1 cellular context compared by ENCODE assay signal in the genomic region with DNA sequence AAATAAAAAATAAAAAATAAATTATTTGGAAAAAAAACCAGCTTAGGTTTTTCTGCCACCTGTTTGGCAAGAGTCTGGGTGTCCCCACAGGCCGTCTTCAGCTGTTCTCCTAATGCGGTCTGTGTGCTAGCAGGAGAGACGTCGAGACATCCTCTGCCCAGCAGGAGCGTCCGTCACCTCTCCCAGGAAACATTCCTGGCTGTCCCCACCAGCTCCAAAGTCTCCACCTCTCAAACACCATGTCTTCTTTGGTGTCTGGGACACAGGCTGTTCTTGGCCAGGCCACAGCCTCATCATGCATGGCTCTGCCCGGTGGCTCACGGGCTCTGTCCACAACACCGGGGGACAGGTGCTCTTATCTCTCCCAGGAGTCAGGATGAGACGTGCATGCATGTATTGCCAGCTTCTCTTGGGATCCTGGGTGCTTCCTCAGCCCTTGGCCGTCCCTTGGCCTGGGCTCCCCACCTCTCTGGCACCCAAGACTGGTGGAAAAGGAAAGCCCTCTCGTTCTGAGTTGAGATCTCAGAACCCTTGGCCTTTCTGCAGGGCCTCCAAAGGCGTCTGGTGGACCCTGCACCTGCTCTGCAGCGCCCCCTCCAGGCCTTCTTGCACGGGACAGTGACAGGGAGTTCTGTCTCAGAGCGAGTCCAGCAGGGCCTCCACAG.
TF ChIP-seq lines count a peak whose summit lies in the region.

No MANE protein-coding gene starts in this region.

TF ChIP-seq in K562, 482 proteins besides CTCF, POLR2A, EP300 and RAD21 (continued from another document):
- TF ChIP-seq, protein P1, sequence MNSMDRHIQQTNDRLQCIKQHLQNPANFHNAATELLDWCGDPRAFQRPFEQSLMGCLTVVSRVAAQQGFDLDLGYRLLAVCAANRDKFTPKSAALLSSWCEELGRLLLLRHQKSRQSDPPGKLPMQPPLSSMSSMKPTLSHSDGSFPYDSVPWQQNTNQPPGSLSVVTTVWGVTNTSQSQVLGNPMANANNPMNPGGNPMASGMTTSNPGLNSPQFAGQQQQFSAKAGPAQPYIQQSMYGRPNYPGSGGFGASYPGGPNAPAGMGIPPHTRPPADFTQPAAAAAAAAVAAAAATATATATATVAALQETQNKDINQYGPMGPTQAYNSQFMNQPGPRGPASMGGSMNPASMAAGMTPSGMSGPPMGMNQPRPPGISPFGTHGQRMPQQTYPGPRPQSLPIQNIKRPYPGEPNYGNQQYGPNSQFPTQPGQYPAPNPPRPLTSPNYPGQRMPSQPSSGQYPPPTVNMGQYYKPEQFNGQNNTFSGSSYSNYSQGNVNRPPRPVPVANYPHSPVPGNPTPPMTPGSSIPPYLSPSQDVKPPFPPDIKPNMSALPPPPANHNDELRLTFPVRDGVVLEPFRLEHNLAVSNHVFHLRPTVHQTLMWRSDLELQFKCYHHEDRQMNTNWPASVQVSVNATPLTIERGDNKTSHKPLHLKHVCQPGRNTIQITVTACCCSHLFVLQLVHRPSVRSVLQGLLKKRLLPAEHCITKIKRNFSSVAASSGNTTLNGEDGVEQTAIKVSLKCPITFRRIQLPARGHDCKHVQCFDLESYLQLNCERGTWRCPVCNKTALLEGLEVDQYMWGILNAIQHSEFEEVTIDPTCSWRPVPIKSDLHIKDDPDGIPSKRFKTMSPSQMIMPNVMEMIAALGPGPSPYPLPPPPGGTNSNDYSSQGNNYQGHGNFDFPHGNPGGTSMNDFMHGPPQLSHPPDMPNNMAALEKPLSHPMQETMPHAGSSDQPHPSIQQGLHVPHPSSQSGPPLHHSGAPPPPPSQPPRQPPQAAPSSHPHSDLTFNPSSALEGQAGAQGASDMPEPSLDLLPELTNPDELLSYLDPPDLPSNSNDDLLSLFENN (IDR thresholded peaks at IDR 0.05; ENCODE audit: low read depth in 2 of 2, low read length in 2 of 2) = 0 out of 4 replicates have a peak, but pooled peaks of 1 of the 2 experiments have one; percentile 13
- TF ChIP-seq, protein P2, sequence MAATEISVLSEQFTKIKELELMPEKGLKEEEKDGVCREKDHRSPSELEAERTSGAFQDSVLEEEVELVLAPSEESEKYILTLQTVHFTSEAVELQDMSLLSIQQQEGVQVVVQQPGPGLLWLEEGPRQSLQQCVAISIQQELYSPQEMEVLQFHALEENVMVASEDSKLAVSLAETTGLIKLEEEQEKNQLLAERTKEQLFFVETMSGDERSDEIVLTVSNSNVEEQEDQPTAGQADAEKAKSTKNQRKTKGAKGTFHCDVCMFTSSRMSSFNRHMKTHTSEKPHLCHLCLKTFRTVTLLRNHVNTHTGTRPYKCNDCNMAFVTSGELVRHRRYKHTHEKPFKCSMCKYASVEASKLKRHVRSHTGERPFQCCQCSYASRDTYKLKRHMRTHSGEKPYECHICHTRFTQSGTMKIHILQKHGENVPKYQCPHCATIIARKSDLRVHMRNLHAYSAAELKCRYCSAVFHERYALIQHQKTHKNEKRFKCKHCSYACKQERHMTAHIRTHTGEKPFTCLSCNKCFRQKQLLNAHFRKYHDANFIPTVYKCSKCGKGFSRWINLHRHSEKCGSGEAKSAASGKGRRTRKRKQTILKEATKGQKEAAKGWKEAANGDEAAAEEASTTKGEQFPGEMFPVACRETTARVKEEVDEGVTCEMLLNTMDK (IDR thresholded peaks at IDR 0.05; ENCODE audit: borderline replicate concordance, insufficient read depth, low read depth, low read length, poor library complexity, severe bottlenecking) = peak; percentile 29
- no peak for TF ChIP-seq PCBP1 (IDR thresholded peaks at IDR 0.05; ENCODE audit: low read depth, low read length, poor library complexity, severe bottlenecking)
- peak; percentile 76 for TF ChIP-seq SMC3 (conservative IDR thresholded peaks at IDR 0.05; ENCODE audit: insufficient read depth, low read depth, low read length)
- TF ChIP-seq ESRRB (CRISPR knock-in tag; IDR thresholded peaks at IDR 0.05; ENCODE audit: borderline replicate concordance) = no peak
- no peak for TF ChIP-seq CBFA2T2 (conservative IDR thresholded peaks at IDR 0.05)
- TF ChIP-seq STAG1 (CRISPR knock-in tag; IDR thresholded peaks at IDR 0.05; ENCODE audit: borderline replicate concordance) = peak; percentile 71; the same call in 1 of the 2 replicates
- TF ChIP-seq, protein P3, sequence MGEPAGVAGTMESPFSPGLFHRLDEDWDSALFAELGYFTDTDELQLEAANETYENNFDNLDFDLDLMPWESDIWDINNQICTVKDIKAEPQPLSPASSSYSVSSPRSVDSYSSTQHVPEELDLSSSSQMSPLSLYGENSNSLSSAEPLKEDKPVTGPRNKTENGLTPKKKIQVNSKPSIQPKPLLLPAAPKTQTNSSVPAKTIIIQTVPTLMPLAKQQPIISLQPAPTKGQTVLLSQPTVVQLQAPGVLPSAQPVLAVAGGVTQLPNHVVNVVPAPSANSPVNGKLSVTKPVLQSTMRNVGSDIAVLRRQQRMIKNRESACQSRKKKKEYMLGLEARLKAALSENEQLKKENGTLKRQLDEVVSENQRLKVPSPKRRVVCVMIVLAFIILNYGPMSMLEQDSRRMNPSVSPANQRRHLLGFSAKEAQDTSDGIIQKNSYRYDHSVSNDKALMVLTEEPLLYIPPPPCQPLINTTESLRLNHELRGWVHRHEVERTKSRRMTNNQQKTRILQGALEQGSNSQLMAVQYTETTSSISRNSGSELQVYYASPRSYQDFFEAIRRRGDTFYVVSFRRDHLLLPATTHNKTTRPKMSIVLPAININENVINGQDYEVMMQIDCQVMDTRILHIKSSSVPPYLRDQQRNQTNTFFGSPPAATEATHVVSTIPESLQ (CRISPR knock-in tag; IDR thresholded peaks at IDR 0.05) = no peak
- TF ChIP-seq CTBP1 (IDR thresholded peaks at IDR 0.05; ENCODE audit: borderline replicate concordance) = peak; percentile 41; the same call in 1 of the 2 replicates
- peak; percentile 76; the same call in 1 of the 2 replicates for TF ChIP-seq ARID2 (IDR thresholded peaks at IDR 0.05)
- TF ChIP-seq TRIM24 (IDR thresholded peaks at IDR 0.05) = no peak
- no peak for TF ChIP-seq RNF2 (IDR thresholded peaks at IDR 0.05)
- TF ChIP-seq RFX7 (CRISPR knock-in tag; IDR thresholded peaks at IDR 0.05) = no peak
- TF ChIP-seq SMARCA4 (IDR thresholded peaks at IDR 0.05) = 0 out of 2 replicates have a peak, but pooled peaks have one; percentile 41
- TF ChIP-seq, protein P4, sequence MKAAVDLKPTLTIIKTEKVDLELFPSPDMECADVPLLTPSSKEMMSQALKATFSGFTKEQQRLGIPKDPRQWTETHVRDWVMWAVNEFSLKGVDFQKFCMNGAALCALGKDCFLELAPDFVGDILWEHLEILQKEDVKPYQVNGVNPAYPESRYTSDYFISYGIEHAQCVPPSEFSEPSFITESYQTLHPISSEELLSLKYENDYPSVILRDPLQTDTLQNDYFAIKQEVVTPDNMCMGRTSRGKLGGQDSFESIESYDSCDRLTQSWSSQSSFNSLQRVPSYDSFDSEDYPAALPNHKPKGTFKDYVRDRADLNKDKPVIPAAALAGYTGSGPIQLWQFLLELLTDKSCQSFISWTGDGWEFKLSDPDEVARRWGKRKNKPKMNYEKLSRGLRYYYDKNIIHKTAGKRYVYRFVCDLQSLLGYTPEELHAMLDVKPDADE (conservative IDR thresholded peaks at IDR 0.05; ENCODE audit: control insufficient read depth, low read depth, low read length) = no peak
- peak; percentile 15; the same call in 1 of the 2 replicates for TF ChIP-seq RB1 (IDR thresholded peaks at IDR 0.05; ENCODE audit: low read depth)
- TF ChIP-seq, protein P5, sequence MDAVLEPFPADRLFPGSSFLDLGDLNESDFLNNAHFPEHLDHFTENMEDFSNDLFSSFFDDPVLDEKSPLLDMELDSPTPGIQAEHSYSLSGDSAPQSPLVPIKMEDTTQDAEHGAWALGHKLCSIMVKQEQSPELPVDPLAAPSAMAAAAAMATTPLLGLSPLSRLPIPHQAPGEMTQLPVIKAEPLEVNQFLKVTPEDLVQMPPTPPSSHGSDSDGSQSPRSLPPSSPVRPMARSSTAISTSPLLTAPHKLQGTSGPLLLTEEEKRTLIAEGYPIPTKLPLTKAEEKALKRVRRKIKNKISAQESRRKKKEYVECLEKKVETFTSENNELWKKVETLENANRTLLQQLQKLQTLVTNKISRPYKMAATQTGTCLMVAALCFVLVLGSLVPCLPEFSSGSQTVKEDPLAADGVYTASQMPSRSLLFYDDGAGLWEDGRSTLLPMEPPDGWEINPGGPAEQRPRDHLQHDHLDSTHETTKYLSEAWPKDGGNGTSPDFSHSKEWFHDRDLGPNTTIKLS (IDR thresholded peaks at IDR 0.05; ENCODE audit: borderline replicate concordance, low read depth) = no peak
- no peak for TF ChIP-seq FOXK1 (CRISPR knock-in tag; IDR thresholded peaks at IDR 0.05; ENCODE audit: borderline replicate concordance)
- 0 out of 4 replicates have a peak, but pooled peaks of 1 of the 2 experiments have one; percentile 41 for TF ChIP-seq MAZ (CRISPR knock-in tag; conservative IDR thresholded peaks at IDR 0.05 in 1 of 2, IDR thresholded peaks at IDR 0.05 in 1 of 2)
